Comparison of ENCODE assay signal across 31 cellular contexts in genomic region chr2:10904455-10904854, GRCh38. TPM values are rescaled to one million over a fixed set of nuclear protein-coding genes. Genes with fewer than 3 reads are reported as not detected.
"Had no signal": no experiment of that assay in that cellular context is flagged by ENCODE, and none has a peak within 500 bp of the region (broad histone marks: within the 10 kb centered on the region; RNA-seq: fewer than 3 reads in every experiment).

No MANE protein-coding gene starts in this region.

- H3K27me3 ChIP-seq: heart left ventricle, pancreas, sigmoid colon, suprapubic skin, tibial artery, uterus had no signal

- H3K27ac ChIP-seq: heart left ventricle, lower lobe of right lung, pancreas, prostate gland, sigmoid colon, spleen, suprapubic skin, thoracic aorta, tibial artery, uterus had no signal

- H3K9me3 Mint-ChIP-seq: neural crest cell; stimulated activated effector memory CD8-positive, alpha-beta T cell treated with anti-CD3 and anti-CD28 coated beads, Interleukin-12 subunit alpha, Interleukin-12 subunit beta, amount 100 ng/mL, for 72 hours; stimulated activated naive CD8-positive, alpha-beta T cell treated with anti-CD3 and anti-CD28 coated beads, Interleukin-15, Interleukin-2, amounts not matched to agents 100 ng/mL and 50 ng/mL, for 24 hours had no signal

- H3K9me3 ChIP-seq: lower lobe of right lung, pancreas, prostate gland, sigmoid colon, suprapubic skin, thoracic aorta, uterus had no signal

- H3K36me3 Mint-ChIP-seq: stimulated activated effector memory CD8-positive, alpha-beta T cell treated with anti-CD3 and anti-CD28 coated beads, Interleukin-12 subunit alpha, Interleukin-12 subunit beta, amount 100 ng/mL, for 72 hours had no signal

- H3K4me3 ChIP-seq: heart left ventricle, lower lobe of right lung, pancreas, prostate gland, sigmoid colon, spleen, suprapubic skin, thoracic aorta, tibial artery, uterus had no signal

- DNase-seq: heart left ventricle; hypothalamus; kidney glomerular epithelial cell; left cardiac atrium; lower lobe of right lung; mesendoderm; naive B cell; nucleus accumbens; pancreas; retina; right cardiac atrium; sigmoid colon; small intestine; spleen; stimulated activated CD4-positive, alpha-beta T cell treated with anti-CD3 and anti-CD28 coated beads, Interleukin-4, amount 100 ng/mL, for 24 hours; stimulated activated naive CD4-positive, alpha-beta T cell; tibial artery; trophoblast cell; uterus had no signal

- H3K4me1 ChIP-seq: heart left ventricle, lower lobe of right lung, pancreas, prostate gland, sigmoid colon, spleen, suprapubic skin, tibial artery, uterus had no signal

- H3K36me3 ChIP-seq: heart left ventricle, lower lobe of right lung, pancreas, prostate gland, sigmoid colon, spleen, suprapubic skin, thoracic aorta, tibial artery, uterus had no signal

- ATAC-seq: left lobe of liver, lower lobe of right lung, pancreas had no signal

- H3K4me1 Mint-ChIP-seq: mesothelial cell of epicardium; naive B cell; stimulated activated effector memory CD8-positive, alpha-beta T cell treated with anti-CD3 and anti-CD28 coated beads, Interleukin-12 subunit alpha, Interleukin-12 subunit beta, amount 100 ng/mL, for 72 hours had no signal

- H3K4me3 Mint-ChIP-seq: mesothelial cell of epicardium; naive B cell; nephron; neural crest cell; stimulated activated effector memory CD8-positive, alpha-beta T cell treated with anti-CD3 and anti-CD28 coated beads, Interleukin-12 subunit alpha, Interleukin-12 subunit beta, amount 100 ng/mL, for 72 hours; stimulated activated naive CD8-positive, alpha-beta T cell treated with anti-CD3 and anti-CD28 coated beads, Interleukin-15, Interleukin-2, amounts not matched to agents 100 ng/mL and 50 ng/mL, for 24 hours had no signal

- H3K27ac Mint-ChIP-seq: mesothelial cell of epicardium; naive B cell; nephron; stimulated activated effector memory CD8-positive, alpha-beta T cell treated with anti-CD3 and anti-CD28 coated beads, Interleukin-12 subunit alpha, Interleukin-12 subunit beta, amount 100 ng/mL, for 72 hours; stimulated activated naive CD8-positive, alpha-beta T cell treated with anti-CD3 and anti-CD28 coated beads, Interleukin-15, Interleukin-2, amounts not matched to agents 100 ng/mL and 50 ng/mL, for 24 hours had no signal

RNA-seq across cellular contexts. Expression of gene KCNF1, which starts 7.3 kb away (rescaled TPM):
- total RNA-seq: left lobe of liver, lower lobe of right lung, mononuclear cell, subcutaneous adipose tissue, suprapubic skin, thoracic aorta had no signal
- polyA plus RNA-seq: liver had no signal
